1 cellular context compared by ENCODE assay signal in the genomic region with DNA sequence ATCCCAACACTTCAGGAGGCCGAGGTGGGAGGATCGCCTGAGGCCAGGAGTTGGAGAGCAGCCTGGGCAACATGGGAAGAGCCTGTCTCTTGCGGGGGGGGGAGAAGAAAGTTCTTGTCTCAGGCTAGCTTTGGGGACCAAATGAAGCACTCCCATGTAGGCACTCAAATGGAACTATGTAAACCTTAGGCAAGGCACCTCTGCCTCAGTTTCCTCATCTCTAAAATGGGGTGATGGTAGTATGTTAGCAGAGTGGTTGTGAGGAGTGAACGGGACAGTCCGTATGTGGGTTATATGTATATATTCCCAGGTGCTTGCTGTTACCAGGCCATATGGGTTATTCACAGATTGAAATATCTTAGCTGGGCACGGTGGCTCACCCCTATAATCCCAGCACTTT.
TF ChIP-seq lines count a peak whose summit lies in the region.

No MANE protein-coding gene starts in this region.

TF ChIP-seq in HepG2, 621 proteins besides CTCF, POLR2A, EP300 and RAD21:
- 0 out of 2 replicates have a peak, but pooled peaks have one; percentile 50 for TF ChIP-seq ZNF629 (CRISPR knock-in tag; conservative IDR thresholded peaks at IDR 0.05)
- TF ChIP-seq CENPX (CRISPR knock-in tag; IDR thresholded peaks at IDR 0.05): no peak
- peak; percentile 38 for TF ChIP-seq RBM22 (optimal IDR thresholded peaks at IDR 0.05; ENCODE audit: low read length)
